Comparison of ENCODE assay signal across 1 cellular context in the genomic region with DNA sequence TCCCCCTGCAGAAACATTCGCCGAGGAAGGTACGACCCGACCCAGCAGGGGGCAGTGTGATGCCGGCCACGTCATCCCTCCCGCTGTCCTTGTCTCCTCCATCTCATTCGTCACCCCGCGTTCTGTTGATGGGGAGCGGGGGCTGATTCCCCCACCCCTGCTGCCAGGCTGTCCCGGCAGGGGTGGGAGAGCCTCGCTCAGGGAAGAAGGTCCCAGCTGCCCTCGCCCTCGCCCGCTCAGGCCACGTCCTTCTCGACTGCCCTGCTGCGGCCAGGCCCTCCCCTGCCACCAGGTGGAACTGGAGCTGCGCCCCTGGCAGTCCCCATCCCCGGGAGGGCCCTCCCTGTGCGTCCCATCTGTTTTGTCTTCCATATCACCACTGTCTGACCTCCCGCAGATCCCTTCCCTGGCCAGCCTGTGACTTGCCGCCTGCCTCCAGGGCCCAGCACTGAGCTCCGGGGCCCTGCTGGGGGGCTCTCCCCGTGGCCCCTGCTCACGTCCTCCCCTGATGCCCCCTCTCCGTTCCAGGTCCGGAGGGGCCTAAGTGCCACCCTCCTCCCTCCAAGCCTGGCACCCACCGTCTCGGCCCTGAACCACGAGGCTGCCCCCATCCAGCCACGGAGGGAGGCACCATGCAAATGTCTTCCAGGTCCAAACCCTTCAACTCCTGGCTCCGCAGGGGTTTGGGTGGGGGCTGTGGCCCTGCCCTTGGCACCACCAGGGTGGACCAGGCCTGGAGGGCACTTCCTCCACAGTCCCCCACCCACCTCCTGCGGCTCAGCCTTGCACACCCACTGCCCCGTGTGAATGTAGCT.
TF ChIP-seq lines count a peak whose summit lies in the region.

No MANE protein-coding gene starts in this region.

TF ChIP-seq in HepG2, 621 proteins besides CTCF, POLR2A, EP300 and RAD21 (continued from another document and continues in another):
- TF ChIP-seq, protein P1, sequence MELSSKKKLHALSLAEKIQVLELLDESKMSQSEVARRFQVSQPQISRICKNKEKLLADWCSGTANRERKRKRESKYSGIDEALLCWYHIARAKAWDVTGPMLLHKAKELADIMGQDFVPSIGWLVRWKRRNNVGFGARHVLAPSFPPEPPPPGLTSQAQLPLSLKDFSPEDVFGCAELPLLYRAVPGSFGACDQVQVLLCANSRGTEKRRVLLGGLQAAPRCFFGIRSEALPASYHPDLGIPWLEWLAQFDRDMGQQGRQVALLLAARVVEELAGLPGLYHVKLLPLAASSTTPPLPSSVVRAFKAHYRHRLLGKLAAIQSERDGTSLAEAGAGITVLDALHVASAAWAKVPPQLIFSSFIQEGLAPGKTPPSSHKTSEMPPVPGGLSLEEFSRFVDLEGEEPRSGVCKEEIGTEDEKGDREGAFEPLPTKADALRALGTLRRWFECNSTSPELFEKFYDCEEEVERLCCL (CRISPR knock-in tag; IDR thresholded peaks at IDR 0.05; ENCODE audit: borderline replicate concordance) = no peak
- TF ChIP-seq ZNF737 (CRISPR knock-in tag; IDR thresholded peaks at IDR 0.05; ENCODE audit: borderline replicate concordance) = no peak
- peak; percentile 82 for TF ChIP-seq KDM2A (CRISPR knock-in tag; IDR thresholded peaks at IDR 0.05; ENCODE audit: borderline replicate concordance, low read depth)
- peak; percentile 61 for TF ChIP-seq PITX1 (CRISPR knock-in tag; IDR thresholded peaks at IDR 0.05)
- TF ChIP-seq CENPT (CRISPR knock-in tag; IDR thresholded peaks at IDR 0.05; ENCODE audit: low read depth) = no peak
- no peak for TF ChIP-seq NKX3-1 (CRISPR knock-in tag; IDR thresholded peaks at IDR 0.05)
- no peak for TF ChIP-seq ZNF598 (CRISPR knock-in tag; IDR thresholded peaks at IDR 0.05; ENCODE audit: borderline replicate concordance)
- TF ChIP-seq HCFC1 (IDR thresholded peaks at IDR 0.05; ENCODE audit: low read depth, low read length) = no peak
- TF ChIP-seq, protein P2, sequence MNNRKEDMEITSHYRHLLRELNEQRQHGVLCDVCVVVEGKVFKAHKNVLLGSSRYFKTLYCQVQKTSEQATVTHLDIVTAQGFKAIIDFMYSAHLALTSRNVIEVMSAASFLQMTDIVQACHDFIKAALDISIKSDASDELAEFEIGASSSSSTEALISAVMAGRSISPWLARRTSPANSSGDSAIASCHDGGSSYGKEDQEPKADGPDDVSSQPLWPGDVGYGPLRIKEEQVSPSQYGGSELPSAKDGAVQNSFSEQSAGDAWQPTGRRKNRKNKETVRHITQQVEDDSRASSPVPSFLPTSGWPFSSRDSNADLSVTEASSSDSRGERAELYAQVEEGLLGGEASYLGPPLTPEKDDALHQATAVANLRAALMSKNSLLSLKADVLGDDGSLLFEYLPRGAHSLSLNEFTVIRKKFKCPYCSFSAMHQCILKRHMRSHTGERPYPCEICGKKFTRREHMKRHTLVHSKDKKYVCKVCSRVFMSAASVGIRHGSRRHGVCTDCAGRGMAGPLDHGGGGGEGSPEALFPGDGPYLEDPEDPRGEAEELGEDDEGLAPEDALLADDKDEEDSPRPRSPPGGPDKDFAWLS (CRISPR knock-in tag; IDR thresholded peaks at IDR 0.05; ENCODE audit: borderline replicate concordance) = no peak
- TF ChIP-seq, protein P3, sequence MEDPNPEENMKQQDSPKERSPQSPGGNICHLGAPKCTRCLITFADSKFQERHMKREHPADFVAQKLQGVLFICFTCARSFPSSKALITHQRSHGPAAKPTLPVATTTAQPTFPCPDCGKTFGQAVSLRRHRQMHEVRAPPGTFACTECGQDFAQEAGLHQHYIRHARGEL (CRISPR knock-in tag; IDR thresholded peaks at IDR 0.05) = peak; percentile 74; the same call in 1 of the 2 replicates
- no peak for TF ChIP-seq HDAC6 (IDR thresholded peaks at IDR 0.05; ENCODE audit: low read depth, low read length)
- peak; percentile 59; the same call in 1 of the 2 replicates for TF ChIP-seq HOXA3 (CRISPR knock-in tag; IDR thresholded peaks at IDR 0.05)
- TF ChIP-seq TP53 (CRISPR knock-in tag; conservative IDR thresholded peaks at IDR 0.05) = no peak
- TF ChIP-seq, protein P4, sequence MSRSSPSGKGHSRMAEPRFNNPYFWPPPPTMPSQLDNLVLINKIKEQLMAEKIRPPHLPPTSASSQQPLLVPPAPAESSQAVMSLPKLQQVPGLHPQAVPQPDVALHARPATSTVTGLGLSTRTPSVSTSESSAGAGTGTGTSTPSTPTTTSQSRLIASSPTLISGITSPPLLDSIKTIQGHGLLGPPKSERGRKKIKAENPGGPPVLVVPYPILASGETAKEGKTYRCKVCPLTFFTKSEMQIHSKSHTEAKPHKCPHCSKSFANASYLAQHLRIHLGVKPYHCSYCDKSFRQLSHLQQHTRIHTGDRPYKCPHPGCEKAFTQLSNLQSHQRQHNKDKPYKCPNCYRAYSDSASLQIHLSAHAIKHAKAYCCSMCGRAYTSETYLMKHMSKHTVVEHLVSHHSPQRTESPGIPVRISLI (CRISPR knock-in tag; IDR thresholded peaks at IDR 0.05; ENCODE audit: borderline replicate concordance) = 0 out of 2 replicates have a peak, but pooled peaks have one; percentile 41
- no peak for TF ChIP-seq ZNF329 (CRISPR knock-in tag; IDR thresholded peaks at IDR 0.05; ENCODE audit: low read depth)
- TF ChIP-seq, protein P5, sequence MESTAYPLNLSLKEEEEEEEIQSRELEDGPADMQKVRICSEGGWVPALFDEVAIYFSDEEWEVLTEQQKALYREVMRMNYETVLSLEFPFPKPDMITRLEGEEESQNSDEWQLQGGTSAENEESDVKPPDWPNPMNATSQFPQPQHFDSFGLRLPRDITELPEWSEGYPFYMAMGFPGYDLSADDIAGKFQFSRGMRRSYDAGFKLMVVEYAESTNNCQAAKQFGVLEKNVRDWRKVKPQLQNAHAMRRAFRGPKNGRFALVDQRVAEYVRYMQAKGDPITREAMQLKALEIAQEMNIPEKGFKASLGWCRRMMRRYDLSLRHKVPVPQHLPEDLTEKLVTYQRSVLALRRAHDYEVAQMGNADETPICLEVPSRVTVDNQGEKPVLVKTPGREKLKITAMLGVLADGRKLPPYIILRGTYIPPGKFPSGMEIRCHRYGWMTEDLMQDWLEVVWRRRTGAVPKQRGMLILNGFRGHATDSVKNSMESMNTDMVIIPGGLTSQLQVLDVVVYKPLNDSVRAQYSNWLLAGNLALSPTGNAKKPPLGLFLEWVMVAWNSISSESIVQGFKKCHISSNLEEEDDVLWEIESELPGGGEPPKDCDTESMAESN (CRISPR knock-in tag; conservative IDR thresholded peaks at IDR 0.05) = peak; percentile 47; the same call in 1 of the 2 replicates
- no peak for TF ChIP-seq U2AF1 (optimal IDR thresholded peaks at IDR 0.05; ENCODE audit: low read depth, low read length)
- TF ChIP-seq, protein P6, sequence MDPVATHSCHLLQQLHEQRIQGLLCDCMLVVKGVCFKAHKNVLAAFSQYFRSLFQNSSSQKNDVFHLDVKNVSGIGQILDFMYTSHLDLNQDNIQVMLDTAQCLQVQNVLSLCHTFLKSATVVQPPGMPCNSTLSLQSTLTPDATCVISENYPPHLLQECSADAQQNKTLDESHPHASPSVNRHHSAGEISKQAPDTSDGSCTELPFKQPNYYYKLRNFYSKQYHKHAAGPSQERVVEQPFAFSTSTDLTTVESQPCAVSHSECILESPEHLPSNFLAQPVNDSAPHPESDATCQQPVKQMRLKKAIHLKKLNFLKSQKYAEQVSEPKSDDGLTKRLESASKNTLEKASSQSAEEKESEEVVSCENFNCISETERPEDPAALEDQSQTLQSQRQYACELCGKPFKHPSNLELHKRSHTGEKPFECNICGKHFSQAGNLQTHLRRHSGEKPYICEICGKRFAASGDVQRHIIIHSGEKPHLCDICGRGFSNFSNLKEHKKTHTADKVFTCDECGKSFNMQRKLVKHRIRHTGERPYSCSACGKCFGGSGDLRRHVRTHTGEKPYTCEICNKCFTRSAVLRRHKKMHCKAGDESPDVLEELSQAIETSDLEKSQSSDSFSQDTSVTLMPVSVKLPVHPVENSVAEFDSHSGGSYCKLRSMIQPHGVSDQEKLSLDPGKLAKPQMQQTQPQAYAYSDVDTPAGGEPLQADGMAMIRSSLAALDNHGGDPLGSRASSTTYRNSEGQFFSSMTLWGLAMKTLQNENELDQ (CRISPR knock-in tag; IDR thresholded peaks at IDR 0.05; ENCODE audit: borderline replicate concordance) = no peak
- TF ChIP-seq, protein P7, sequence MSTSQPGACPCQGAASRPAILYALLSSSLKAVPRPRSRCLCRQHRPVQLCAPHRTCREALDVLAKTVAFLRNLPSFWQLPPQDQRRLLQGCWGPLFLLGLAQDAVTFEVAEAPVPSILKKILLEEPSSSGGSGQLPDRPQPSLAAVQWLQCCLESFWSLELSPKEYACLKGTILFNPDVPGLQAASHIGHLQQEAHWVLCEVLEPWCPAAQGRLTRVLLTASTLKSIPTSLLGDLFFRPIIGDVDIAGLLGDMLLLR (CRISPR knock-in tag; IDR thresholded peaks at IDR 0.05) = peak; percentile 92; the same call in 1 of the 2 replicates
- no peak for TF ChIP-seq POLR2G (IDR thresholded peaks at IDR 0.05; ENCODE audit: low read depth, low read length)
- no peak for TF ChIP-seq ATM (IDR thresholded peaks at IDR 0.05; ENCODE audit: borderline replicate concordance)
- TF ChIP-seq, protein P8, sequence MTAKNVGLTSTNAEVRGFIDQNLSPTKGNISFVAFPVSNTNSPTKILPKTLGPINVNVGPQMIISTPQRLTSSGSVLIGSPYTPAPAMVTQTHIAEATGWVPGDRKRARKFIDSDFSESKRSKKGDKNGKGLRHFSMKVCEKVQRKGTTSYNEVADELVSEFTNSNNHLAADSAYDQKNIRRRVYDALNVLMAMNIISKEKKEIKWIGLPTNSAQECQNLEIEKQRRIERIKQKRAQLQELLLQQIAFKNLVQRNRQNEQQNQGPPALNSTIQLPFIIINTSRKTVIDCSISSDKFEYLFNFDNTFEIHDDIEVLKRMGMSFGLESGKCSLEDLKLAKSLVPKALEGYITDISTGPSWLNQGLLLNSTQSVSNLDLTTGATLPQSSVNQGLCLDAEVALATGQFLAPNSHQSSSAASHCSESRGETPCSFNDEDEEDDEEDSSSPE (CRISPR knock-in tag; IDR thresholded peaks at IDR 0.05) = no peak
- TF ChIP-seq NFKB2 (CRISPR knock-in tag; IDR thresholded peaks at IDR 0.05; ENCODE audit: borderline replicate concordance) = peak; percentile 87; the same call in 1 of the 2 replicates
- no peak for TF ChIP-seq AHR (CRISPR knock-in tag; IDR thresholded peaks at IDR 0.05)
- 0 out of 2 replicates have a peak, but pooled peaks have one; percentile 53 for TF ChIP-seq RNF2 (conservative IDR thresholded peaks at IDR 0.05; ENCODE audit: low read depth)
- no peak for TF ChIP-seq LCORL (IDR thresholded peaks at IDR 0.05)
- TF ChIP-seq LCORL (CRISPR knock-in tag; IDR thresholded peaks at IDR 0.05) = peak; percentile 56; the same call in 1 of the 2 replicates
- TF ChIP-seq ZNF788 (CRISPR knock-in tag; IDR thresholded peaks at IDR 0.05; ENCODE audit: borderline replicate concordance) = no peak
- no peak for TF ChIP-seq ZNF143 (CRISPR knock-in tag; IDR thresholded peaks at IDR 0.05)
- TF ChIP-seq GTF2F1 (IDR thresholded peaks at IDR 0.05; ENCODE audit: low read length) = no peak
- TF ChIP-seq SNRNP70 (IDR thresholded peaks at IDR 0.05; ENCODE audit: low read depth, low read length) = no peak
- TF ChIP-seq, protein P9, sequence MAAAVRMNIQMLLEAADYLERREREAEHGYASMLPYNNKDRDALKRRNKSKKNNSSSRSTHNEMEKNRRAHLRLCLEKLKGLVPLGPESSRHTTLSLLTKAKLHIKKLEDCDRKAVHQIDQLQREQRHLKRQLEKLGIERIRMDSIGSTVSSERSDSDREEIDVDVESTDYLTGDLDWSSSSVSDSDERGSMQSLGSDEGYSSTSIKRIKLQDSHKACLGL (CRISPR knock-in tag; IDR thresholded peaks at IDR 0.05) = peak; percentile 76; the same call in 1 of the 2 replicates
- TF ChIP-seq TOPORS (CRISPR knock-in tag; IDR thresholded peaks at IDR 0.05) = no peak
- TF ChIP-seq, protein P10, sequence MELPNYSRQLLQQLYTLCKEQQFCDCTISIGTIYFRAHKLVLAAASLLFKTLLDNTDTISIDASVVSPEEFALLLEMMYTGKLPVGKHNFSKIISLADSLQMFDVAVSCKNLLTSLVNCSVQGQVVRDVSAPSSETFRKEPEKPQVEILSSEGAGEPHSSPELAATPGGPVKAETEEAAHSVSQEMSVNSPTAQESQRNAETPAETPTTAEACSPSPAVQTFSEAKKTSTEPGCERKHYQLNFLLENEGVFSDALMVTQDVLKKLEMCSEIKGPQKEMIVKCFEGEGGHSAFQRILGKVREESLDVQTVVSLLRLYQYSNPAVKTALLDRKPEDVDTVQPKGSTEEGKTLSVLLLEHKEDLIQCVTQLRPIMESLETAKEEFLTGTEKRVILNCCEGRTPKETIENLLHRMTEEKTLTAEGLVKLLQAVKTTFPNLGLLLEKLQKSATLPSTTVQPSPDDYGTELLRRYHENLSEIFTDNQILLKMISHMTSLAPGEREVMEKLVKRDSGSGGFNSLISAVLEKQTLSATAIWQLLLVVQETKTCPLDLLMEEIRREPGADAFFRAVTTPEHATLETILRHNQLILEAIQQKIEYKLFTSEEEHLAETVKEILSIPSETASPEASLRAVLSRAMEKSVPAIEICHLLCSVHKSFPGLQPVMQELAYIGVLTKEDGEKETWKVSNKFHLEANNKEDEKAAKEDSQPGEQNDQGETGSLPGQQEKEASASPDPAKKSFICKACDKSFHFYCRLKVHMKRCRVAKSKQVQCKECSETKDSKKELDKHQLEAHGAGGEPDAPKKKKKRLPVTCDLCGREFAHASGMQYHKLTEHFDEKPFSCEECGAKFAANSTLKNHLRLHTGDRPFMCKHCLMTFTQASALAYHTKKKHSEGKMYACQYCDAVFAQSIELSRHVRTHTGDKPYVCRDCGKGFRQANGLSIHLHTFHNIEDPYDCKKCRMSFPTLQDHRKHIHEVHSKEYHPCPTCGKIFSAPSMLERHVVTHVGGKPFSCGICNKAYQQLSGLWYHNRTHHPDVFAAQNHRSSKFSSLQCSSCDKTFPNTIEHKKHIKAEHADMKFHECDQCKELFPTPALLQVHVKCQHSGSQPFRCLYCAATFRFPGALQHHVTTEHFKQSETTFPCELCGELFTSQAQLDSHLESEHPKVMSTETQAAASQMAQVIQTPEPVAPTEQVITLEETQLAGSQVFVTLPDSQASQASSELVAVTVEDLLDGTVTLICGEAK (IDR thresholded peaks at IDR 0.05) = no peak
- TF ChIP-seq, protein P10 (CRISPR knock-in tag; IDR thresholded peaks at IDR 0.05) = no peak
